1 cellular context compared by ENCODE assay signal in the genomic region with DNA sequence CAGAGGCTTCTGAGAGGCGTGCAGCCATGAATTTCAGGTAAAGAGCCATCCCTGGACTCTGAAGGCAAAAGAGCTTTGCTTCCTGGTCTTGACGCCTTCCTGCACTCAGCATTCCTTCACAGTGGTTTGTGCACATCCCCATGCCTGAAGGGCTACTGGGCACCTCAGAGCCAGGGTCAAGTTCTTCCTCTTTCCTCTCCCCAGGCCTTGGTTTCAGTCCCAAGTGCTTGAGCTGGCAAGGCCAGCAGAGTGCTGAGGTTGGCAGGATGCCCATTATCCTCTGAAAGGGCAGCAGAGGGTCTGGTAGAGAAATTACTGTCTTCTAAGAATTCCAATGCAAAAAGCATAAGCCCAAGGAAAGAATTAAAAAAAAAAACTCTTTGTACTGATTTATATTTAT.
TF ChIP-seq lines count a peak whose summit lies in the region.

No MANE protein-coding gene starts in this region.

TF ChIP-seq in SK-N-SH, 30 proteins besides CTCF, POLR2A, EP300 and RAD21 (continued from another document):
- no peak for TF ChIP-seq RFX5 (IDR thresholded peaks at IDR 0.05; ENCODE audit: low read length)
- TF ChIP-seq SIN3A (IDR thresholded peaks at IDR 0.05; ENCODE audit: borderline replicate concordance, low read depth, low read length), result no peak
- no peak for TF ChIP-seq GABPA (IDR thresholded peaks at IDR 0.05; ENCODE audit: low read depth)
- TF ChIP-seq, protein P1, sequence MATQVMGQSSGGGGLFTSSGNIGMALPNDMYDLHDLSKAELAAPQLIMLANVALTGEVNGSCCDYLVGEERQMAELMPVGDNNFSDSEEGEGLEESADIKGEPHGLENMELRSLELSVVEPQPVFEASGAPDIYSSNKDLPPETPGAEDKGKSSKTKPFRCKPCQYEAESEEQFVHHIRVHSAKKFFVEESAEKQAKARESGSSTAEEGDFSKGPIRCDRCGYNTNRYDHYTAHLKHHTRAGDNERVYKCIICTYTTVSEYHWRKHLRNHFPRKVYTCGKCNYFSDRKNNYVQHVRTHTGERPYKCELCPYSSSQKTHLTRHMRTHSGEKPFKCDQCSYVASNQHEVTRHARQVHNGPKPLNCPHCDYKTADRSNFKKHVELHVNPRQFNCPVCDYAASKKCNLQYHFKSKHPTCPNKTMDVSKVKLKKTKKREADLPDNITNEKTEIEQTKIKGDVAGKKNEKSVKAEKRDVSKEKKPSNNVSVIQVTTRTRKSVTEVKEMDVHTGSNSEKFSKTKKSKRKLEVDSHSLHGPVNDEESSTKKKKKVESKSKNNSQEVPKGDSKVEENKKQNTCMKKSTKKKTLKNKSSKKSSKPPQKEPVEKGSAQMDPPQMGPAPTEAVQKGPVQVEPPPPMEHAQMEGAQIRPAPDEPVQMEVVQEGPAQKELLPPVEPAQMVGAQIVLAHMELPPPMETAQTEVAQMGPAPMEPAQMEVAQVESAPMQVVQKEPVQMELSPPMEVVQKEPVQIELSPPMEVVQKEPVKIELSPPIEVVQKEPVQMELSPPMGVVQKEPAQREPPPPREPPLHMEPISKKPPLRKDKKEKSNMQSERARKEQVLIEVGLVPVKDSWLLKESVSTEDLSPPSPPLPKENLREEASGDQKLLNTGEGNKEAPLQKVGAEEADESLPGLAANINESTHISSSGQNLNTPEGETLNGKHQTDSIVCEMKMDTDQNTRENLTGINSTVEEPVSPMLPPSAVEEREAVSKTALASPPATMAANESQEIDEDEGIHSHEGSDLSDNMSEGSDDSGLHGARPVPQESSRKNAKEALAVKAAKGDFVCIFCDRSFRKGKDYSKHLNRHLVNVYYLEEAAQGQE (IDR thresholded peaks at IDR 0.05; ENCODE audit: low read depth, low read length), result no peak
- TF ChIP-seq FOXM1 (IDR thresholded peaks at IDR 0.05; ENCODE audit: low read depth), result no peak
- no peak for TF ChIP-seq RCOR1 (IDR thresholded peaks at IDR 0.05; ENCODE audit: low read length)
- TF ChIP-seq TEAD4 (IDR thresholded peaks at IDR 0.05; ENCODE audit: borderline replicate concordance, insufficient read depth), result no peak
- TF ChIP-seq, protein P2, sequence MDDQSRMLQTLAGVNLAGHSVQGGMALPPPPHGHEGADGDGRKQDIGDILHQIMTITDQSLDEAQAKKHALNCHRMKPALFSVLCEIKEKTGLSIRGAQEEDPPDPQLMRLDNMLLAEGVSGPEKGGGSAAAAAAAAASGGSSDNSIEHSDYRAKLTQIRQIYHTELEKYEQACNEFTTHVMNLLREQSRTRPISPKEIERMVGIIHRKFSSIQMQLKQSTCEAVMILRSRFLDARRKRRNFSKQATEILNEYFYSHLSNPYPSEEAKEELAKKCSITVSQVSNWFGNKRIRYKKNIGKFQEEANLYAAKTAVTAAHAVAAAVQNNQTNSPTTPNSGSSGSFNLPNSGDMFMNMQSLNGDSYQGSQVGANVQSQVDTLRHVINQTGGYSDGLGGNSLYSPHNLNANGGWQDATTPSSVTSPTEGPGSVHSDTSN (IDR thresholded peaks at IDR 0.05), result no peak
- no peak for TF ChIP-seq FOSL2 (IDR thresholded peaks at IDR 0.05; ENCODE audit: borderline replicate concordance, low read depth)
- no peak for TF ChIP-seq GATA2 (CRISPR knock-in tag; IDR thresholded peaks at IDR 0.05)
- no peak for TF ChIP-seq YY1 (IDR thresholded peaks at IDR 0.05; ENCODE audit: low read depth)
- TF ChIP-seq, protein P3, sequence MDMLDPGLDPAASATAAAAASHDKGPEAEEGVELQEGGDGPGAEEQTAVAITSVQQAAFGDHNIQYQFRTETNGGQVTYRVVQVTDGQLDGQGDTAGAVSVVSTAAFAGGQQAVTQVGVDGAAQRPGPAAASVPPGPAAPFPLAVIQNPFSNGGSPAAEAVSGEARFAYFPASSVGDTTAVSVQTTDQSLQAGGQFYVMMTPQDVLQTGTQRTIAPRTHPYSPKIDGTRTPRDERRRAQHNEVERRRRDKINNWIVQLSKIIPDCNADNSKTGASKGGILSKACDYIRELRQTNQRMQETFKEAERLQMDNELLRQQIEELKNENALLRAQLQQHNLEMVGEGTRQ (IDR thresholded peaks at IDR 0.05; ENCODE audit: borderline replicate concordance, low read depth, low read length), result no peak
- no peak for TF ChIP-seq NRF1 (IDR thresholded peaks at IDR 0.05; ENCODE audit: low read depth, low read length)
